ENCODE assay signal across 10 cellular contexts in the genomic region with DNA sequence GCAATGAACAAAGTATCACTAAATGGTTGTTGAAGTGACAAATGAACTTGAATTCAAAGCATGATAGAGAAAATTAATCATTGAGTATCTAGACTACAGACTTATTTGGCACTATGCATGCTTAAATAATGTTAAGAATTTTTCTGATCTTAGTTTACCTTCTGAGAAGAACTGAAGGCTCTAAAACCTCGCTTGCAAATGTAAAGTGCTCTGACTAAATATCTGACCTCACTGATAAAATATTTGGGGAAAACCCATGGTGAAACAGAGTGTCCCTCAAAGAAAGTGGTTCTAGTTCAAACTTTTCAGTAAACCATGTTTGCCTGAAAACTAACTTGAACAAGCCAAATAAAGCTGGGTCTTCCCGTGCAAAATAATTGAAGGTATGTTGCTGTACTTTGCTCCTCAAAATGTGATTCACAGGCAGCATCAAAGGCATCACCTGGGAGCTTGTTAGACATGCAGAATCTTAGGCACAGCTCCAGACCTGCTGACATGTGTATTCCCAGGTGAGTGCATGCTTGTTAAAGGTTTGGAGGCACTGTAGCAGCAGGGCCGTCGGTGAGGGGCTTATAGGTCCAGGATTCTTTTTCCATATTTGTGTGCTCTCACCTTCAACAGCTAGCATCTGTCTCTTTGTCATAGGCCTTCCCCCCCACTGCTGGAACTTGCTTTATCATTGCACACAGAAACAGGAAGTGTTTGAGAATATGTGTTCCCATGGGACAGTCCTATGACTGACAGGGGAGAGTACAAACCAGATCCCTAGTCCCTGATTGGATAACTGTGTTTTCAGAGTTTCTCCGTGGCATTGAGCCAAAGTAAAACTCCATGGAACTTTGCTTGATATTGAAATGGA.
DNase-seq lines count a peak whose midpoint lies in the region; ATAC-seq and TF ChIP-seq lines count a peak whose summit lies in the region.
"Had no signal": no experiment of that assay in that cellular context is flagged by ENCODE, and none has a peak within 500 bp of the region (broad histone marks: within the 10 kb centered on the region; RNA-seq: fewer than 3 reads in every experiment).

No MANE protein-coding gene starts in this region.

- H3K9ac ChIP-seq in mammary epithelial cell (ENCODE audit: insufficient read depth, low read length): no peak overlapping the region

- no peak overlapping the region for H3K4me3 ChIP-seq in mammary epithelial cell (replicated peaks in 1 of 3; ENCODE audit: insufficient read depth in 1 of 3, low read depth in 2 of 3, low read length in 3 of 3)

- WGBS in mammary epithelial cell (ENCODE audit: low coverage, missing lambda C conversion rate): 27% methylated on average over 5 of the region's 5 CpGs

- no peaks in the 10 kb centered on the region for H3K4me1 ChIP-seq in mammary epithelial cell (ENCODE audit: insufficient read depth, low read length)

- H3K79me2 ChIP-seq in mammary epithelial cell (ENCODE audit: insufficient read depth, low read length): no peaks in the 10 kb centered on the region

- H3K27me3 ChIP-seq in mammary epithelial cell (ENCODE audit: insufficient read depth, low read length): no peaks in the 10 kb centered on the region

- peak; percentile 55 for DNase-seq in M059J (ENCODE audit: low read depth)
- DNase-seq in mammary epithelial cell: peak; percentile 56
- DNase-seq in neural crest cell (ENCODE audit: low read depth, low spot score): no peak
- no peak for DNase-seq in GM10248 (ENCODE audit: extremely low spot score)
- DNase-seq in retina: no peak
- no peak for DNase-seq in stimulated activated CD4-positive, alpha-beta T cell treated with anti-CD3 and anti-CD28 coated beads, Interleukin-15, amount 100 ng/mL, for 24 hours
- DNase-seq: activated CD4-positive, CD25-positive, alpha-beta regulatory T cell treated with anti-CD3 and anti-CD28 coated beads, Interleukin-2, amount 50 U/mL, for 72 hours; activated naive CD8-positive, alpha-beta T cell treated with anti-CD3 and anti-CD28 coated beads, Interleukin-2, amount 10 ng/mL, durations not matched to agents 7 days and 5 days had no signal

- H3K4me2 ChIP-seq in mammary epithelial cell (ENCODE audit: insufficient read depth, low read depth, low read length): no peak overlapping the region

- H3K9me3 Mint-ChIP-seq in neural crest cell: peaks cover 7% of the 10 kb centered on the region
- H3K9me3 Mint-ChIP-seq: activated naive CD8-positive, alpha-beta T cell treated with anti-CD3 and anti-CD28 coated beads, Interleukin-2, amount 10 ng/mL, durations not matched to agents 7 days and 5 days had no signal

- peak overlapping the region; percentile 92 for H3K27ac Mint-ChIP-seq in neural crest cell (ENCODE audit: unreplicated experiment)
- H3K27ac Mint-ChIP-seq: activated naive CD8-positive, alpha-beta T cell treated with anti-CD3 and anti-CD28 coated beads, Interleukin-2, amount 10 ng/mL, durations not matched to agents 7 days and 5 days had no signal

- ATAC-seq in GM18867 (IDR thresholded peaks at IDR 0.05; ENCODE audit: unreplicated experiment) (peak; percentile 65), HG03439 (IDR thresholded peaks at IDR 0.05; ENCODE audit: unreplicated experiment) (no peak)

- peak overlapping the region; percentile 41 for H3K4me3 Mint-ChIP-seq in neural crest cell
- H3K4me3 Mint-ChIP-seq: activated naive CD8-positive, alpha-beta T cell treated with anti-CD3 and anti-CD28 coated beads, Interleukin-2, amount 10 ng/mL, durations not matched to agents 7 days and 5 days had no signal

- H3K27ac ChIP-seq in mammary epithelial cell (ENCODE audit: insufficient read depth, low read depth, low read length): no peak overlapping the region

- POLR2A ChIA-PET in GM10248 (lab: Yijun Ruan, JAX): no interaction called here

- BruUV-seq in mammary epithelial cell (replicated peaks; lab: Mats Ljungman, UMichigan): no TSS peak

- dilution Hi-C loops in mammary epithelial cell (cut with HindIII; ENCODE audit: low sequenced_read_pairs): no loop called here

- intact Hi-C loops in mammary epithelial cell (cut with micrococcal nuclease): no loop called here

- H2AFZ ChIP-seq in mammary epithelial cell (ENCODE audit: low read depth, low read length): peak overlapping the region; percentile 17

- H4K20me1 ChIP-seq in mammary epithelial cell (ENCODE audit: insufficient read depth, low read length): no peaks in the 10 kb centered on the region

- peaks cover 56% of the 10 kb centered on the region for H3K4me1 Mint-ChIP-seq in neural crest cell
- H3K4me1 Mint-ChIP-seq: activated naive CD8-positive, alpha-beta T cell treated with anti-CD3 and anti-CD28 coated beads, Interleukin-2, amount 10 ng/mL, durations not matched to agents 7 days and 5 days had no signal

- H3K36me3 Mint-ChIP-seq in neural crest cell (ENCODE audit: low read depth): peaks cover 14% of the 10 kb centered on the region
- H3K36me3 Mint-ChIP-seq: activated naive CD8-positive, alpha-beta T cell treated with anti-CD3 and anti-CD28 coated beads, Interleukin-2, amount 10 ng/mL, durations not matched to agents 7 days and 5 days had no signal

- CTCF ChIA-PET in mammary epithelial cell (lab: Charles Lee; ENCODE audit: low non-redundant PET) (no interaction called here), GM10248 (lab: Yijun Ruan, JAX) (interaction anchor here (2.5 kb wide), 1 partner anchor 10 kb away, joined by 9 read pairs; no protein-coding TSS in a partner anchor)

- peaks cover 10% of the 10 kb centered on the region for H3K9me3 ChIP-seq in mammary epithelial cell (replicated peaks; ENCODE audit: insufficient read depth, low read length)

- H3K36me3 ChIP-seq in mammary epithelial cell (ENCODE audit: insufficient read depth, low read length): no peaks in the 10 kb centered on the region

- in situ Hi-C loops in mammary epithelial cell (cut with MboI; ENCODE audit: low sequenced_read_pairs in 2 of 2): no loop called here

- TF ChIP-seq CTCF in mammary epithelial cell (conservative IDR thresholded peaks at IDR 0.05 in 1 of 2, IDR thresholded peaks at IDR 0.05 in 1 of 2; ENCODE audit: extremely low read depth in 1 of 2, insufficient read depth in 1 of 2, low read depth in 1 of 2, low read length in 2 of 2) (no peak), neural crest cell (conservative IDR thresholded peaks at IDR 0.05) (no peak), GM10248 (IDR thresholded peaks at IDR 0.05; ENCODE audit: control extremely low read depth, extremely low read depth, low read depth, missing control alignments) (no peak)

- H3K27me3 Mint-ChIP-seq in neural crest cell (ENCODE audit: low read depth): no peaks in the 10 kb centered on the region
- H3K27me3 Mint-ChIP-seq: activated naive CD8-positive, alpha-beta T cell treated with anti-CD3 and anti-CD28 coated beads, Interleukin-2, amount 10 ng/mL, durations not matched to agents 7 days and 5 days had no signal

Comparison
In these comparisons a context has a peak if more than half of its experiments do, and no peak if none do; other contexts are left out.
1. DNase-seq: peak in M059J (single experiment) and mammary epithelial cell (single experiment); none in neural crest cell (single experiment), GM10248 (single experiment), retina (single experiment) and stimulated activated CD4-positive, alpha-beta T cell treated with anti-CD3 and anti-CD28 coated beads, Interleukin-15, amount 100 ng/mL, for 24 hours (single experiment).